ENCODE assay signal across 15 cellular contexts in the genomic region with DNA sequence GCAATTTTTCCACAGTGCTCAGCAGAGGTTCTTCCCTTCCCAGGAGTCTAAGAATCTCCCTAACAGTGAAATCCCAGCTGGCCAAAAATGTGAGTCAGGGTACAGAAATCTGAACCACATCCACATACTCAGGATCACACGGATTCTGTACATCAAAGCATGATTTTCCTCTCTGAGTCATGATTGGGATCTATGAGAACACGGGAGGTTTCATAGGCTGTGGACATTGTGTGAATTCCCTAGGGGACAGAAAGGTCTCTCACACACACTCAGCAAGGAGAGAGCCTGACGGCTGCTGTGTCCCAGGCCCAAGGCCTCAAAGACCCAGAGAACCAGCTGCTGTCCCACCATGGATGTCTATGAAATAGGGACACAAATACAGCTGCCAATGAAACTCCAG.
DNase-seq lines count a peak whose midpoint lies in the region; ATAC-seq and TF ChIP-seq lines count a peak whose summit lies in the region.
"Had no signal": no experiment of that assay in that cellular context is flagged by ENCODE, and none has a peak within 500 bp of the region (broad histone marks: within the 10 kb centered on the region; RNA-seq: fewer than 3 reads in every experiment).

No MANE protein-coding gene starts in this region.

- H3K27me3 Mint-ChIP-seq in activated T-helper 1 cell treated with anti-CD3 and anti-CD28 coated beads, Interleukin-12 subunit alpha, Interleukin-12 subunit beta, Interleukin-2, Interleukin-4 antibody, amounts not matched to agents 30 ng/mL and 10 ng/mL and 1 ng/mL, durations not matched to agents 14 hours and 24 hours and 36 hours (ENCODE audit: insufficient read depth) = peaks cover 2% of the 10 kb centered on the region
- H3K27me3 Mint-ChIP-seq: dendritic cell treated with granulocyte-macrophage colony-stimulating factor and Interleukin-4, amounts not matched to agents 40 ng/mL and 50 ng/mL, for 4 days had no signal

- H3K4me1 Mint-ChIP-seq in activated T-helper 1 cell treated with anti-CD3 and anti-CD28 coated beads, Interleukin-12 subunit alpha, Interleukin-12 subunit beta, Interleukin-2, Interleukin-4 antibody, amounts not matched to agents 30 ng/mL and 10 ng/mL and 1 ng/mL, durations not matched to agents 14 hours and 24 hours and 36 hours (ENCODE audit: low read depth) = no peaks in the 10 kb centered on the region

- H3K4me2 ChIP-seq in PC-3 (ENCODE audit: low read length) (peak overlapping the region; percentile 44), neuronal stem cell (ENCODE audit: insufficient read depth, low read length, poor library complexity, severe bottlenecking) (no peak overlapping the region)
- H3K4me2 ChIP-seq: hepatocyte had no signal

- H3K9ac ChIP-seq in PC-3 (ENCODE audit: low read length) = peak overlapping the region; percentile 49; the same call in 1 of the 2 replicates
- no peak overlapping the region for H3K9ac ChIP-seq in neuronal stem cell (ENCODE audit: low read depth, low read length, poor library complexity)

- no peaks in the 10 kb centered on the region for H3K9me2 ChIP-seq in PC-3 (replicated peaks; ENCODE audit: low read length)

- no peaks in the 10 kb centered on the region for H3K9me3 ChIP-seq in PC-3 (ENCODE audit: low read length)
- H3K9me3 ChIP-seq in neuronal stem cell (replicated peaks in 1 of 2; ENCODE audit: control insufficient read depth in 2 of 2, insufficient read depth in 1 of 2, low read depth in 1 of 2, low read length in 2 of 2) = peaks cover 0 to 36% of the 10 kb centered on the region in 2 donors

- H3K36me3 ChIP-seq in BJ (ENCODE audit: control insufficient read depth, insufficient read depth, low read length) (no peaks in the 10 kb centered on the region), PC-3 (ENCODE audit: low read depth, low read length) (no peaks in the 10 kb centered on the region), neuronal stem cell (replicated peaks in 1 of 2; ENCODE audit: control insufficient read depth in 2 of 2, insufficient read depth in 2 of 2, low read length in 2 of 2) (no peaks in the 10 kb centered on the region)
- H3K36me3 ChIP-seq: right lobe of liver had no signal

- H3K9me3 Mint-ChIP-seq in activated T-helper 1 cell treated with anti-CD3 and anti-CD28 coated beads, Interleukin-12 subunit alpha, Interleukin-12 subunit beta, Interleukin-2, Interleukin-4 antibody, amounts not matched to agents 30 ng/mL and 10 ng/mL and 1 ng/mL, durations not matched to agents 14 hours and 24 hours and 36 hours = no peaks in the 10 kb centered on the region
- H3K9me3 Mint-ChIP-seq: dendritic cell treated with granulocyte-macrophage colony-stimulating factor and Interleukin-4, amounts not matched to agents 40 ng/mL and 50 ng/mL, for 4 days had no signal

- H3F3A ChIP-seq in PC-3 (ENCODE audit: low read length, unreplicated experiment) = no peaks in the 10 kb centered on the region

- H3K4ac ChIP-seq in neuronal stem cell (ENCODE audit: low read length) = no peak overlapping the region

- ATAC-seq in PC-3 = peak; percentile 91
- ATAC-seq: right lobe of liver had no signal

- no peak overlapping the region for H2BK120ac ChIP-seq in neuronal stem cell (ENCODE audit: low read depth, low read length)

- no peaks in the 10 kb centered on the region for H3K36me3 Mint-ChIP-seq in activated T-helper 1 cell treated with anti-CD3 and anti-CD28 coated beads, Interleukin-12 subunit alpha, Interleukin-12 subunit beta, Interleukin-2, Interleukin-4 antibody, amounts not matched to agents 30 ng/mL and 10 ng/mL and 1 ng/mL, durations not matched to agents 14 hours and 24 hours and 36 hours (ENCODE audit: low read depth)

- CTCF ChIA-PET in BJ (lab: Yijun Ruan, JAX) = interaction anchor here (1.2 kb wide), 1 partner anchor 148 kb away, joined by 3 read pairs; no protein-coding TSS in a partner anchor
- CTCF ChIA-PET in PC-3 (lab: Charles Lee) = interaction anchor here (0.6 kb wide), 1 partner anchor 147 kb away, joined by 3 read pairs; no protein-coding TSS in a partner anchor

- H2BK5ac ChIP-seq in neuronal stem cell (ENCODE audit: low read length) = no peak overlapping the region

- TF ChIP-seq CTCF in BJ (IDR thresholded peaks at IDR 0.05; ENCODE audit: insufficient read depth, low read depth, low read length) (no peak), PC-3 (conservative IDR thresholded peaks at IDR 0.05; ENCODE audit: low read depth, low read length) (no peak)

- no peaks in the 10 kb centered on the region for H4K20me1 ChIP-seq in PC-3 (ENCODE audit: low read length)

- DNase-seq in BJ (ENCODE audit: low read depth) = peak; percentile 90
- peak; percentile 92 for DNase-seq in PC-3
- peak; percentile 86 for DNase-seq in dedifferentiated amniotic fluid mesenchymal stem cell (ENCODE audit: extremely low spot score)
- no peak for DNase-seq in neuronal stem cell (ENCODE audit: low spot score)
- DNase-seq in activated T-helper 1 cell treated with anti-CD3 and anti-CD28 coated beads, Interleukin-12 subunit alpha, Interleukin-12 subunit beta, Interleukin-2, Interleukin-4 antibody, amounts not matched to agents 30 ng/mL and 10 ng/mL and 1 ng/mL, durations not matched to agents 14 hours and 24 hours and 36 hours (ENCODE audit: low spot score) = no peak
- DNase-seq in KG1 (lab: John Stamatoyannopoulos, UW) = no peak
- no peak for DNase-seq in COLO668 (lab: John Stamatoyannopoulos, UW; ENCODE audit: unreplicated experiment)
- no peak for DNase-seq in NCI-H2227 treated with DMSO at 0.1 percent for 48 hours (lab: John Stamatoyannopoulos, UW)
- DNase-seq: activated CD4-positive, alpha-beta T cell treated with anti-CD3 and anti-CD28 coated beads for 4 hours; activated effector memory CD4-positive, alpha-beta T cell treated with Interleukin-2 at 50 U/mL for 16 hours; MM.1S; NCI-H524 treated with DMSO at 0.1 percent for 48 hours; right lobe of liver had no signal

- H3K14ac ChIP-seq in neuronal stem cell (ENCODE audit: low read length) = no peak overlapping the region

- H2BK12ac ChIP-seq in neuronal stem cell (ENCODE audit: low read length) = no peak overlapping the region

- H3K79me1 ChIP-seq in neuronal stem cell (ENCODE audit: low read depth, low read length) = peaks cover 3% of the 10 kb centered on the region

- H3K79me2 ChIP-seq in PC-3 (ENCODE audit: low read length) = no peaks in the 10 kb centered on the region
- H3K79me2 ChIP-seq: hepatocyte had no signal

- H2AFZ ChIP-seq in PC-3 (ENCODE audit: low read length) (no peak overlapping the region), neuronal stem cell (ENCODE audit: low read length) (no peak overlapping the region)
- H2AFZ ChIP-seq: hepatocyte had no signal

- H3K4me3 Mint-ChIP-seq in activated T-helper 1 cell treated with anti-CD3 and anti-CD28 coated beads, Interleukin-12 subunit alpha, Interleukin-12 subunit beta, Interleukin-2, Interleukin-4 antibody, amounts not matched to agents 30 ng/mL and 10 ng/mL and 1 ng/mL, durations not matched to agents 14 hours and 24 hours and 36 hours = no peak overlapping the region
- H3K4me3 Mint-ChIP-seq: dendritic cell treated with granulocyte-macrophage colony-stimulating factor and Interleukin-4, amounts not matched to agents 40 ng/mL and 50 ng/mL, for 4 days had no signal

- WGBS in neuronal stem cell (ENCODE audit: extremely low coverage in 2 of 2, insufficient read length in 2 of 2, insufficient replicate concordance in 1 of 2), 2 donors = no CpG with 5 or more reads among the region's 3 CpGs

- BruUV-seq in PC-3 (replicated peaks; lab: Mats Ljungman, UMichigan) = no TSS peak

- no peak overlapping the region for H4K91ac ChIP-seq in neuronal stem cell (ENCODE audit: low read depth, low read length, poor library complexity)

- H2AK5ac ChIP-seq in neuronal stem cell (ENCODE audit: low read depth, low read length) = no peak overlapping the region

- POLR2A ChIA-PET in BJ (lab: Charles Lee) = no interaction called here
- POLR2A ChIA-PET in PC-3 (lab: Charles Lee; ENCODE audit: unreplicated experiment) = no interaction called here

- H3K4me3 ChIP-seq in BJ (ENCODE audit: low read depth, low read length) (no peak overlapping the region), PC-3 (ENCODE audit: low read length) (no peak overlapping the region), neuronal stem cell (ENCODE audit: low read length in 2 of 2) (no peak overlapping the region)
- H3K4me3 ChIP-seq: hepatocyte, right lobe of liver had no signal

- no peak overlapping the region for H3K23ac ChIP-seq in neuronal stem cell (ENCODE audit: low read depth, low read length, poor library complexity)

- H3K27ac ChIP-seq in PC-3 (ENCODE audit: low read length) = peak overlapping the region; percentile 82
- H3K27ac ChIP-seq in neuronal stem cell (replicated peaks; ENCODE audit: low read length) = no peak overlapping the region
- H3K27ac ChIP-seq: hepatocyte, right lobe of liver had no signal

- intact Hi-C loops in PC-3 (cut with micrococcal nuclease) = no loop called here
- intact Hi-C loops in activated T-helper 1 cell treated with anti-CD3 and anti-CD28 coated beads, Interleukin-12 subunit alpha, Interleukin-12 subunit beta, Interleukin-2, Interleukin-4 antibody, amounts not matched to agents 30 ng/mL and 10 ng/mL and 1 ng/mL, durations not matched to agents 14 hours and 24 hours and 36 hours (cut with micrococcal nuclease) = no loop called here

- no peaks in the 10 kb centered on the region for H3K27me3 ChIP-seq in BJ (ENCODE audit: control insufficient read depth, insufficient read depth, low read length)
- no peaks in the 10 kb centered on the region for H3K27me3 ChIP-seq in PC-3 (ENCODE audit: low read length)
- H3K27me3 ChIP-seq in neuronal stem cell (ENCODE audit: control insufficient read depth in 3 of 3, insufficient read depth in 3 of 3, low read depth in 1 of 3, low read length in 3 of 3) = no peaks in the 10 kb centered on the region
- H3K27me3 ChIP-seq: hepatocyte, right lobe of liver had no signal

- H3K4me1 ChIP-seq in PC-3 (ENCODE audit: insufficient read depth, low read length) (peaks cover 21% of the 10 kb centered on the region), neuronal stem cell (ENCODE audit: control insufficient read depth in 2 of 2, insufficient read depth in 1 of 2, low read depth in 1 of 2, low read length in 2 of 2) (peaks cover 0 to 2% of the 10 kb centered on the region in 2 donors)
- H3K4me1 ChIP-seq: right lobe of liver had no signal

- H3K18ac ChIP-seq in neuronal stem cell (ENCODE audit: low read length) = peak overlapping the region; percentile 18

- no peak overlapping the region for H3K27ac Mint-ChIP-seq in activated T-helper 1 cell treated with anti-CD3 and anti-CD28 coated beads, Interleukin-12 subunit alpha, Interleukin-12 subunit beta, Interleukin-2, Interleukin-4 antibody, amounts not matched to agents 30 ng/mL and 10 ng/mL and 1 ng/mL, durations not matched to agents 14 hours and 24 hours and 36 hours
- H3K27ac Mint-ChIP-seq: dendritic cell treated with granulocyte-macrophage colony-stimulating factor and Interleukin-4, amounts not matched to agents 40 ng/mL and 50 ng/mL, for 4 days had no signal

- no peak overlapping the region for H2BK15ac ChIP-seq in neuronal stem cell (ENCODE audit: low read length)

- no peak overlapping the region for H4K8ac ChIP-seq in neuronal stem cell (ENCODE audit: low read depth, low read length)

Comparison
In these comparisons a context has a peak if more than half of its experiments do, and no peak if none do; other contexts are left out.
1. DNase-seq: peak in BJ (single experiment), PC-3 (single experiment) and dedifferentiated amniotic fluid mesenchymal stem cell (single experiment); none in neuronal stem cell (single experiment), activated T-helper 1 cell treated with anti-CD3 and anti-CD28 coated beads, Interleukin-12 subunit alpha, Interleukin-12 subunit beta, Interleukin-2, Interleukin-4 antibody, amounts not matched to agents 30 ng/mL and 10 ng/mL and 1 ng/mL, durations not matched to agents 14 hours and 24 hours and 36 hours (single experiment), KG1 (single experiment), COLO668 (single experiment) and NCI-H2227 treated with DMSO at 0.1 percent for 48 hours (single experiment).